8 cellular contexts compared by ENCODE assay signal in genomic region chr17:48307814-48308411, GRCh38.
DNase-seq lines count a peak whose midpoint lies in the region.

No MANE protein-coding gene starts in this region.

- no peaks in the 10 kb centered on the region for H3K36me3 ChIP-seq in mesendoderm (ENCODE audit: control insufficient read depth, insufficient read depth, low read length)

- no peak overlapping the region for H4K8ac ChIP-seq in mesendoderm (ENCODE audit: low read depth, low read length)

- H3K4me2 ChIP-seq in mesendoderm (ENCODE audit: low read length): no peak overlapping the region

- no peak overlapping the region for H3K27ac ChIP-seq in mesendoderm (ENCODE audit: low read depth, low read length)

- H3K27me3 ChIP-seq in mesendoderm (ENCODE audit: insufficient read depth, low read length, poor library complexity): peaks cover 3% of the 10 kb centered on the region

- H3K56ac ChIP-seq in mesendoderm (ENCODE audit: low read length): no peak overlapping the region

- H2BK5ac ChIP-seq in mesendoderm (ENCODE audit: low read length): no peak overlapping the region

- no peak overlapping the region for H3K4ac ChIP-seq in mesendoderm (ENCODE audit: low read depth, low read length)

- WGBS in mesendoderm (ENCODE audit: extremely low coverage, insufficient coverage, low lambda C conversion rate): no CpG with 5 or more reads among the region's 4 CpGs

- H3K23ac ChIP-seq in mesendoderm (ENCODE audit: low read length): no peak overlapping the region

- H2BK15ac ChIP-seq in mesendoderm (replicated peaks; ENCODE audit: low read depth): no peak overlapping the region

- no peak overlapping the region for H3K18ac ChIP-seq in mesendoderm (ENCODE audit: low read length)

- H3K79me2 ChIP-seq in mesendoderm (ENCODE audit: control insufficient read depth, insufficient read depth, low read length): no peaks in the 10 kb centered on the region

- no peaks in the 10 kb centered on the region for H3K79me1 ChIP-seq in mesendoderm (ENCODE audit: low read length)

- peak; percentile 48 for DNase-seq in activated gamma-delta T cell treated with Interleukin-2 at 50 U/mL for 16 hours
- DNase-seq in activated gamma-delta T cell (lab: John Stamatoyannopoulos, UW): no peak
- DNase-seq in NCI-H2107 treated with DMSO at 0.1 percent for 48 hours (lab: John Stamatoyannopoulos, UW; ENCODE audit: unreplicated experiment): peak; percentile 57
- peak; percentile 19 for DNase-seq in activated CD4-positive, CD25-positive, alpha-beta regulatory T cell treated with anti-CD3 and anti-CD28 coated beads, Interleukin-2, amount 50 U/mL, for 16 hours (ENCODE audit: low read depth, low spot score)
- DNase-seq in effector CD4-positive, alpha-beta T cell: peak; percentile 23
- DNase-seq in mesendoderm: peak; percentile 64
- peak in 4 of 6 experiments; percentile 5 to 46 (median 18) for DNase-seq in stimulated activated naive CD4-positive, alpha-beta T cell (lab: John Stamatoyannopoulos, UW)
- DNase-seq in NCI-H2029 treated with DMSO at 0.1 percent for 48 hours (lab: John Stamatoyannopoulos, UW): no peak

- H3K4me3 ChIP-seq in mesendoderm (ENCODE audit: low read length): no peak overlapping the region

- H2BK120ac ChIP-seq in mesendoderm (ENCODE audit: low read depth, low read length): no peak overlapping the region

- no peak overlapping the region for H4K5ac ChIP-seq in mesendoderm (ENCODE audit: low read length)

- no peak overlapping the region for H2AK5ac ChIP-seq in mesendoderm (ENCODE audit: low read length)

- H3K9ac ChIP-seq in mesendoderm (ENCODE audit: low read length): no peak overlapping the region

- H3K4me1 ChIP-seq in mesendoderm (ENCODE audit: control insufficient read depth, low read depth, low read length): no peaks in the 10 kb centered on the region

Comparison
In these comparisons a context has a peak if more than half of its experiments do, and no peak if none do; other contexts are left out.
1. DNase-seq: peak in activated gamma-delta T cell treated with Interleukin-2 at 50 U/mL for 16 hours (single experiment), NCI-H2107 treated with DMSO at 0.1 percent for 48 hours (single experiment), activated CD4-positive, CD25-positive, alpha-beta regulatory T cell treated with anti-CD3 and anti-CD28 coated beads, Interleukin-2, amount 50 U/mL, for 16 hours (single experiment), effector CD4-positive, alpha-beta T cell (single experiment), mesendoderm (single experiment) and stimulated activated naive CD4-positive, alpha-beta T cell (4 of 6); none in activated gamma-delta T cell (single experiment) and NCI-H2029 treated with DMSO at 0.1 percent for 48 hours (single experiment).